ENCODE assay signal across 19 cellular contexts in the genomic region with DNA sequence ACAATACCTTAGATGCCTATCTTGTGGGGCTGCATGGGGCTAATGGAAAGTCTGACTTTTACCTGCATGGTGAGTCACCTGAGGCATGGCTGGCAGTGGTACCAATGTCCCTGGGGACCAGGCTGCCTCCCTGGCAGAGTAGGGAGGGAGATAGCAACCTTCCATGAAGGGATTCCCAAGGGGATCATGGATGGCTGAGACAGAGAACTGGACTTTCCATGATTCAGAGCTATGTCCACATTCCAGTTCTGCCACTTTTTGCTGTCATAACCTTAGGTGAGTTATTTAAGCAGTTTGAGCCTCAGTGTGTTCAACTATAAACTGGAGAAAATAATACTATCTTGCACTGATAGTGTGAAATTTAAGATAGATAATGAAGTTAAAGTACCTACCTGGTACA.
DNase-seq lines count a peak whose midpoint lies in the region; ATAC-seq and TF ChIP-seq lines count a peak whose summit lies in the region.
"Had no signal": no experiment of that assay in that cellular context is flagged by ENCODE, and none has a peak within 500 bp of the region (broad histone marks: within the 10 kb centered on the region; RNA-seq: fewer than 3 reads in every experiment).

No MANE protein-coding gene starts in this region.

- H3K9ac ChIP-seq in Karpas-422 (ENCODE audit: low read length), result no peak overlapping the region
- H3K9ac ChIP-seq: BLaER1 treated with 17β-estradiol and CSF1 and Interleukin-3, amounts not matched to agents 10 nM and 100 nM had no signal

- peaks cover 44 to 79% of the 10 kb centered on the region in 2 donors for H3K4me1 Mint-ChIP-seq in stimulated activated naive B cell treated with anti-CD40 and anti-IgM and Interleukin-4, amounts not matched to agents 10 μg/mL and 1 μg/mL and 100 μg/mL, for 72 hours

- H3K27ac Mint-ChIP-seq in stimulated activated naive B cell treated with anti-CD40 and anti-IgM and Interleukin-4, amounts not matched to agents 10 μg/mL and 1 μg/mL and 100 μg/mL, for 72 hours, result no peak overlapping the region
- H3K27ac Mint-ChIP-seq: GM23338 had no signal

- H3K79me2 ChIP-seq in Karpas-422 (ENCODE audit: low read length), result no peaks in the 10 kb centered on the region

- H3K4me3 ChIP-seq in epithelial cell of esophagus (ENCODE audit: low read length) (no peak overlapping the region), Karpas-422 (ENCODE audit: low read length) (no peak overlapping the region)
- H3K4me3 ChIP-seq: BLaER1 treated with 17β-estradiol and CSF1 and Interleukin-3, amounts not matched to agents 10 nM and 100 nM; GM12878; GM23338; SJCRH30 had no signal

- no peak overlapping the region for H3K4me3 Mint-ChIP-seq in stimulated activated naive B cell treated with anti-CD40 and anti-IgM and Interleukin-4, amounts not matched to agents 10 μg/mL and 1 μg/mL and 100 μg/mL, for 72 hours
- H3K4me3 Mint-ChIP-seq: GM23338, IgD-negative memory B cell had no signal

- no peaks in the 10 kb centered on the region for H3K9me3 ChIP-seq in Karpas-422 (ENCODE audit: low read length)
- H3K9me3 ChIP-seq: BLaER1 treated with 17β-estradiol and CSF1 and Interleukin-3, amounts not matched to agents 10 nM and 100 nM; SJCRH30 had no signal

- no peaks in the 10 kb centered on the region for H3K27me3 ChIP-seq in Karpas-422 (ENCODE audit: low read length)
- H3K27me3 ChIP-seq: BLaER1 treated with 17β-estradiol and CSF1 and Interleukin-3, amounts not matched to agents 10 nM and 100 nM; SJCRH30 had no signal

- peaks cover 6% of the 10 kb centered on the region in 2 donors for H3K9me3 Mint-ChIP-seq in stimulated activated naive B cell treated with anti-CD40 and anti-IgM and Interleukin-4, amounts not matched to agents 10 μg/mL and 1 μg/mL and 100 μg/mL, for 72 hours
- H3K9me3 Mint-ChIP-seq: GM23338, IgD-negative memory B cell had no signal

- ATAC-seq in stimulated activated naive B cell treated with anti-CD40 and anti-IgM and Interleukin-4, amounts not matched to agents 10 μg/mL and 1 μg/mL and 100 μg/mL, for 72 hours (replicated peaks), result peak; percentile 34 to 46
- ATAC-seq in GM19035 (IDR thresholded peaks at IDR 0.05; ENCODE audit: unreplicated experiment), result no peak
- ATAC-seq: GM12878, GM23338 had no signal

- no peak overlapping the region for H3K27ac ChIP-seq in Karpas-422 (ENCODE audit: low read length)
- H3K27ac ChIP-seq: BLaER1 treated with 17β-estradiol and CSF1 and Interleukin-3, amounts not matched to agents 10 nM and 100 nM; RWPE1; SJCRH30 had no signal

- DNase-seq in NCI-H345 (lab: John Stamatoyannopoulos, UW) (peak; percentile 15), NCI-H345 treated with DMSO at 0.1 percent for 48 hours (lab: John Stamatoyannopoulos, UW; ENCODE audit: unreplicated experiment) (no peak), NCI-H526 (lab: John Stamatoyannopoulos, UW) (peak; percentile 58 to 86), epithelial cell of esophagus (ENCODE audit: low read depth) (peak; percentile 87), Karpas-422 (no peak)
- no peak for DNase-seq in stimulated activated naive B cell treated with anti-CD40 and anti-IgM and Interleukin-4, amounts not matched to agents 10 μg/mL and 1 μg/mL and 100 μg/mL, for 72 hours
- no peak for DNase-seq in stimulated activated CD4-positive, alpha-beta T cell treated with anti-CD3 and anti-CD28 coated beads, Interleukin-15, amount 100 ng/mL, for 24 hours
- DNase-seq: 8988T, DMS53, NCI-H1048, NCI-H146, NCI-H2081 treated with DMSO at 0.1 percent for 48 hours, SJCRH30 had no signal

- no peaks in the 10 kb centered on the region for H3K36me3 ChIP-seq in Karpas-422 (ENCODE audit: insufficient read depth, low read length)
- H3K36me3 ChIP-seq: BLaER1 treated with 17β-estradiol and CSF1 and Interleukin-3, amounts not matched to agents 10 nM and 100 nM; SJCRH30 had no signal

- no peaks in the 10 kb centered on the region for H3K4me1 ChIP-seq in Karpas-422 (ENCODE audit: low read length)
- H3K4me1 ChIP-seq: SJCRH30 had no signal

- TF ChIP-seq CTCF in epithelial cell of esophagus (IDR thresholded peaks at IDR 0.05; ENCODE audit: insufficient read depth, low read depth, low read length, missing control alignments), result no peak

- H3K9me2 ChIP-seq in Karpas-422 (replicated peaks; ENCODE audit: insufficient read depth, low read length), result no peaks in the 10 kb centered on the region

- H3K4me2 ChIP-seq in Karpas-422 (ENCODE audit: low read depth, low read length, poor library complexity, severe bottlenecking), result no peak overlapping the region
- H3K4me2 ChIP-seq: BLaER1 treated with 17β-estradiol and CSF1 and Interleukin-3, amounts not matched to agents 10 nM and 100 nM; GM23338 had no signal

- no peaks in the 10 kb centered on the region for H4K20me1 ChIP-seq in Karpas-422 (ENCODE audit: insufficient read depth, low read depth, low read length)
- H4K20me1 ChIP-seq: BLaER1 treated with 17β-estradiol and CSF1 and Interleukin-3, amounts not matched to agents 10 nM and 100 nM had no signal

- H3K27me3 Mint-ChIP-seq in stimulated activated naive B cell treated with anti-CD40 and anti-IgM and Interleukin-4, amounts not matched to agents 10 μg/mL and 1 μg/mL and 100 μg/mL, for 72 hours, result no peaks in the 10 kb centered on the region
- H3K27me3 Mint-ChIP-seq: IgD-negative memory B cell had no signal

- H3K36me3 Mint-ChIP-seq in stimulated activated naive B cell treated with anti-CD40 and anti-IgM and Interleukin-4, amounts not matched to agents 10 μg/mL and 1 μg/mL and 100 μg/mL, for 72 hours, result peaks cover 48 to 65% of the 10 kb centered on the region in 2 donors

- no peak overlapping the region for H2AFZ ChIP-seq in Karpas-422 (ENCODE audit: low read length)
- H2AFZ ChIP-seq: GM23338 had no signal

Comparison
In these comparisons a context has a peak if more than half of its experiments do, and no peak if none do; other contexts are left out.
1. DNase-seq: peak in NCI-H345 (single experiment), NCI-H526 (2 of 2) and epithelial cell of esophagus (single experiment); none in NCI-H345 treated with DMSO at 0.1 percent for 48 hours (single experiment), stimulated activated naive B cell treated with anti-CD40 and anti-IgM and Interleukin-4, amounts not matched to agents 10 μg/mL and 1 μg/mL and 100 μg/mL, for 72 hours (single experiment), stimulated activated CD4-positive, alpha-beta T cell treated with anti-CD3 and anti-CD28 coated beads, Interleukin-15, amount 100 ng/mL, for 24 hours (single experiment) and Karpas-422 (single experiment).